8 cellular contexts compared by ENCODE assay signal in the genomic region with DNA sequence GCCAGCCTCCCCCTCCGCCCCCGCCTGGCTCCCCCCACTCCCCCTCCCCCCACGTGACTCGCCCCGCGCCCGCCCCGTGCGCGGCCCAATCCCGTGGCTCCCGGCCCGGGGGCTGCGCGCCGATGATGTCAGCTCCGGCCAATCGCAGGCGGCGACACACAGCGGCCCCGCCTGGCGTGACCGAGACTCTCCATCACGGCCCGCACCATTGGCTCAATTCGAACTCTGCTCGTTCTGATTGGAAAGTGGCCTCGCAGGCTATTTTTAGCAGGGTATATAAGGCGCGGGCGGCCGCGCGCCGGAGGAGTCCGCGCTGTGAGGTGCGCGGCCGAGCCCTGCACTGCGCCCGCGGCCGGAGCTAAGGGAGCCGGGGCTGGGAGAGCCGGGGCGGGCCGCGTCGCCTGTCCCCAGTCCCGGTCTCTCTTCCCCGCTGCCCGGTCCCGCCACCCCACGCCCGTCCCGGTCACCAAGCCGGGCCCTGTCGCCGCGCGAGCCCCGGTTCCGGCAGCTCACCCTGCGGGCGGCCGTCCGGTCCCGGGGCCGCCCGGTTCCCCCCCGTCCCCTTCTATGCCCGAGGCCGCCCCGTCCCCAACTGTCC. TPM values are rescaled to one million over a fixed set of nuclear protein-coding genes. Genes with fewer than 3 reads are reported as not detected.
DNase-seq lines count a peak whose midpoint lies in the region; ATAC-seq and TF ChIP-seq lines count a peak whose summit lies in the region.

No MANE protein-coding gene starts in this region.

- H3K4me3 Mint-ChIP-seq in CD4-positive, alpha-beta memory T cell, result peak overlapping the region; percentile 90 to 99 (median 96)
- H3K4me3 Mint-ChIP-seq in dendritic cell treated with granulocyte-macrophage colony-stimulating factor and Interleukin-4, amounts not matched to agents 40 ng/mL and 50 ng/mL, for 4 days, result peak overlapping the region; percentile 86

- peak overlapping the region; percentile 75 to 95 for H3K4me3 ChIP-seq in CD4-positive, alpha-beta memory T cell (ENCODE audit: low read length in 2 of 2)
- H3K4me3 ChIP-seq in right lobe of liver, result peak overlapping the region; percentile 69 to 87 (median 72)

- H3K27ac ChIP-seq in CD4-positive, alpha-beta memory T cell (ENCODE audit: low read depth, low read length), result peak overlapping the region; percentile 97
- H3K27ac ChIP-seq in right lobe of liver, result peak overlapping the region; percentile 100

- H3K36me3 Mint-ChIP-seq in CD4-positive, alpha-beta memory T cell, result peaks cover 47 to 52% of the 10 kb centered on the region in 2 donors
- H3K36me3 Mint-ChIP-seq in dendritic cell treated with granulocyte-macrophage colony-stimulating factor and Interleukin-4, amounts not matched to agents 40 ng/mL and 50 ng/mL, for 4 days (ENCODE audit: low read depth), result peaks cover 59% of the 10 kb centered on the region

- ATAC-seq in GM19452 (IDR thresholded peaks at IDR 0.05; ENCODE audit: unreplicated experiment), result peak; percentile 71
- ATAC-seq in HG03571 (IDR thresholded peaks at IDR 0.05; ENCODE audit: unreplicated experiment), result peak; percentile 65
- ATAC-seq in right lobe of liver, result peak; percentile 61 to 80 (median 72)

- intact Hi-C loops in CD4-positive, alpha-beta memory T cell (cut with micrococcal nuclease), result loop anchor here (1.0 to 10.0 kb wide), 4 partner anchors 20 to 189 kb away; no protein-coding TSS in a partner anchor
- intact Hi-C loops in dendritic cell treated with granulocyte-macrophage colony-stimulating factor and Interleukin-4, amounts not matched to agents 40 ng/mL and 50 ng/mL, for 4 days (cut with micrococcal nuclease), result loop anchor here (1.0 to 10.0 kb wide), 7 partner anchors 20 to 979 kb away; no protein-coding TSS in a partner anchor
- intact Hi-C loops in right lobe of liver (cut with DNase I), result no loop called here

- 0% methylated on average over 21 of the region's 76 CpGs for WGBS in right lobe of liver (ENCODE audit: insufficient coverage, low coverage, low lambda C conversion rate, missing lambda C conversion rate)

- peak overlapping the region; percentile 98 to 100 (median 98) for H3K27ac Mint-ChIP-seq in CD4-positive, alpha-beta memory T cell
- peak overlapping the region; percentile 99 for H3K27ac Mint-ChIP-seq in dendritic cell treated with granulocyte-macrophage colony-stimulating factor and Interleukin-4, amounts not matched to agents 40 ng/mL and 50 ng/mL, for 4 days

- peaks cover 23% of the 10 kb centered on the region for H3K4me1 ChIP-seq in CD4-positive, alpha-beta memory T cell (ENCODE audit: insufficient read depth, low read length)
- peaks cover 0 to 23% (median 5%) of the 10 kb centered on the region in 4 donors for H3K4me1 ChIP-seq in right lobe of liver

- peaks cover 8 to 55% (median 24%) of the 10 kb centered on the region in 4 donors for H3K4me1 Mint-ChIP-seq in CD4-positive, alpha-beta memory T cell
- H3K4me1 Mint-ChIP-seq in dendritic cell treated with granulocyte-macrophage colony-stimulating factor and Interleukin-4, amounts not matched to agents 40 ng/mL and 50 ng/mL, for 4 days (ENCODE audit: low read depth), result peaks cover 28% of the 10 kb centered on the region

- peak; percentile 99 to 100 (median 100) for DNase-seq in CD4-positive, alpha-beta memory T cell
- DNase-seq in NCI-H748 treated with DMSO at 0.1 percent for 48 hours (lab: John Stamatoyannopoulos, UW) (peak; percentile 89), right lobe of liver (peak; percentile 98 to 99 (median 99))
- DNase-seq in activated CD4-positive, alpha-beta T cell treated with anti-CD3 and anti-CD28 coated beads, Interleukin-2, amount 50 U/mL, for 4 hours, result peak; percentile 99
- DNase-seq in stimulated activated CD4-positive, alpha-beta T cell treated with anti-CD3 and anti-CD28 coated beads, Interleukin-4, amount 100 ng/mL, for 24 hours, result peak; percentile 99

- no peaks in the 10 kb centered on the region for H3K9me3 ChIP-seq in CD4-positive, alpha-beta memory T cell (ENCODE audit: control insufficient read depth in 1 of 2, low read length in 2 of 2)
- H3K9me3 ChIP-seq in right lobe of liver, result no peaks in the 10 kb centered on the region

- TF ChIP-seq CTCF in right lobe of liver (IDR thresholded peaks at IDR 0.05), result no peak

- CTCF ChIA-PET in CD4-positive, alpha-beta memory T cell (lab: Charles Lee; ENCODE audit: partially characterized antibody), result interaction anchor here (0.8 to 5.5 kb wide), 9 partner anchors 15 to 184 kb away, joined by 3 to 39 read pairs (median 5); no protein-coding TSS in a partner anchor

- POLR2A ChIA-PET in CD4-positive, alpha-beta memory T cell (lab: Charles Lee; ENCODE audit: partially characterized antibody), result interaction anchor here (0.6 to 6.8 kb wide), 73 partner anchors 10 to 1507 kb away, joined by 3 to 1468 read pairs (median 6); a partner anchor contains a TSS

- peaks cover 17% of the 10 kb centered on the region for H3K36me3 ChIP-seq in CD4-positive, alpha-beta memory T cell (ENCODE audit: insufficient read depth, low read length)
- H3K36me3 ChIP-seq in right lobe of liver, result peaks cover 0 to 22% (median 11%) of the 10 kb centered on the region in 4 donors

- peaks cover 0 to 2% of the 10 kb centered on the region in 2 donors for H3K27me3 Mint-ChIP-seq in CD4-positive, alpha-beta memory T cell
- no peaks in the 10 kb centered on the region for H3K27me3 Mint-ChIP-seq in dendritic cell treated with granulocyte-macrophage colony-stimulating factor and Interleukin-4, amounts not matched to agents 40 ng/mL and 50 ng/mL, for 4 days

- H3K27me3 ChIP-seq in CD4-positive, alpha-beta memory T cell (ENCODE audit: insufficient read depth, low read length), result no peaks in the 10 kb centered on the region
- no peaks in the 10 kb centered on the region for H3K27me3 ChIP-seq in right lobe of liver

- H3K9me3 Mint-ChIP-seq in CD4-positive, alpha-beta memory T cell, result peaks cover 0 to 38% (median 9%) of the 10 kb centered on the region in 8 donors
- peaks cover 9% of the 10 kb centered on the region for H3K9me3 Mint-ChIP-seq in dendritic cell treated with granulocyte-macrophage colony-stimulating factor and Interleukin-4, amounts not matched to agents 40 ng/mL and 50 ng/mL, for 4 days

- TF ChIP-seq POLR2A in right lobe of liver (IDR thresholded peaks at IDR 0.05), result peak; percentile 100

RNA-seq across cellular contexts. Expression of a gene that starts 0.3 kb away (rescaled TPM):
- total RNA-seq in CD4-positive, alpha-beta memory T cell, result 100 to 1,000 TPM; 291 to 311 TPM
- 100 to 1,000 TPM; 814 to 865 TPM for polyA plus RNA-seq in CD4-positive, alpha-beta memory T cell
- total RNA-seq in right lobe of liver, result 10 to 100 TPM; 25.2 to 86.4 (median 75.2) TPM

Comparison
In these comparisons a context has a peak if more than half of its experiments do, and no peak if none do; other contexts are left out.
1. Peak in every context shown above with its lines: DNase-seq, ATAC-seq, H3K4me3 ChIP-seq and H3K27ac ChIP-seq.
2. intact Hi-C loops: an anchor here in CD4-positive, alpha-beta memory T cell (1.0 to 10.0 kb wide) and dendritic cell treated with granulocyte-macrophage colony-stimulating factor and Interleukin-4, amounts not matched to agents 40 ng/mL and 50 ng/mL, for 4 days (1.0 to 10.0 kb wide); none called in right lobe of liver.